20 cellular contexts compared by ENCODE assay signal in the genomic region with DNA sequence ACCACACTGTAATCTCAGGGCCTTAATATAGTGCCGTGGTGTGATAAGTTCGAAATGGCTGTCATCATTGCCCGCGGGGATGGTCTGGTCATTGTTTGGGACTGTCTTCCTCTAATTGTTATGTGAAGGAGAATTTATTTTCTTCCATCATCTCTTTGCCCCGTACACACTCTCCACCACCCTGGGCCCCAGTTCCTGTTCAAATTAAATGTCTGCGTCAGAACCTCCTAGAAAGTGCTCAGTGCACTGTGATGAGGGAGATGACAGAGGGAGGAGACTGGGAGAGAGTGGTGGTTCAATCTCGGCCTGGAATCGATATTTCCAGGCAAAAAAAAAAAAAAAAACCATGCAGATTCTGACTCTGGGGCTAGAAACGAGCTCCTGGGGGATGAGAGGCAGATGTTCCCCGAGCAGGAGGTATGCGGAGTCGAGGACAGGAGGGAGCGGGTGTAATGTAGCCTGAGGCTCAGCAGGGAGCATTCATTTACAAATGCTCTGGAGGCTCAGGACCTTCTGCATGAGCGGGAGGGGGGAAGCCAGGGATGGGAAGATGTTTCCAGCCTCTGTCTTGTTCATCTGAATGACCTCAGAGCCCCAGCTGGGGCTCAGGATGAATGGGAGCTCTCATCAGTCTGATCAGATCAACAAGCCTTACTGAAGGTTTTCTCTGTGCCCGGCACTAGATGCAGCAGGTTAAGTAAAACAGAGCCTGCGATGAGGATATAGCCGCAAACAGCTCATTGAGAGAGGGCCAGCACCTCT.
A peak's percentile ranks its signal among the peaks of the same experiment; 100 is the strongest.
DNase-seq lines count a peak whose midpoint lies in the region; ATAC-seq and TF ChIP-seq lines count a peak whose summit lies in the region.
"Had no signal": no experiment of that assay in that cellular context is flagged by ENCODE, and none has a peak within 500 bp of the region (broad histone marks: within the 10 kb centered on the region; RNA-seq: fewer than 3 reads in every experiment).

No MANE protein-coding gene starts in this region.

- no peaks in the 10 kb centered on the region for H3K27me3 ChIP-seq in GM23338 (ENCODE audit: insufficient read depth)
- H3K27me3 ChIP-seq in right cardiac atrium (ENCODE audit: control insufficient read depth, insufficient read depth): no peaks in the 10 kb centered on the region
- H3K27me3 ChIP-seq in MM.1S (replicated peaks; ENCODE audit: insufficient read depth, low read length): no peaks in the 10 kb centered on the region
- H3K27me3 ChIP-seq: brain microvascular endothelial cell, vagina had no signal

- H3K27ac Mint-ChIP-seq in GM23338: no peak overlapping the region
- H3K27ac Mint-ChIP-seq in neural crest cell (ENCODE audit: unreplicated experiment): peak overlapping the region; percentile 96
- H3K27ac Mint-ChIP-seq: stimulated activated naive CD8-positive, alpha-beta T cell treated with anti-CD3 and anti-CD28 coated beads, Interleukin-15, amount 100 ng/mL, for 72 hours had no signal

- WGBS in right cardiac atrium: 29% methylated on average over 17 of the region's 17 CpGs

- H3K9ac ChIP-seq in MM.1S (ENCODE audit: low read length): no peak overlapping the region

- H3K27me3 Mint-ChIP-seq in GM23338 (ENCODE audit: insufficient read depth, low read depth, poor library complexity) (peaks cover 4% of the 10 kb centered on the region), neural crest cell (ENCODE audit: low read depth) (peaks cover 53% of the 10 kb centered on the region)

- in situ Hi-C loops in GM13977 (cut with MboI; ENCODE audit: low pct_unique_long_range_greater_than_20kb, low sequenced_read_pairs, unreplicated experiment): no loop called here

- TF ChIP-seq CTCF in GM23338 (conservative IDR thresholded peaks at IDR 0.05; ENCODE audit: low read depth in 2 of 2) (no peak), neural crest cell (conservative IDR thresholded peaks at IDR 0.05) (no peak), MM.1S (IDR thresholded peaks at IDR 0.05; ENCODE audit: low read length) (no peak), GM13977 (IDR thresholded peaks at IDR 0.05; ENCODE audit: extremely low read depth, insufficient read depth, missing control alignments) (no peak)

- peaks cover 7% of the 10 kb centered on the region; the same call in 1 of the 2 replicates for H3K9me2 ChIP-seq in GM23338 (ENCODE audit: insufficient read depth)
- no peaks in the 10 kb centered on the region for H3K9me2 ChIP-seq in MM.1S (replicated peaks; ENCODE audit: insufficient read depth, low read length)

- H4K20me1 ChIP-seq in GM23338 (replicated peaks; ENCODE audit: insufficient read depth) (no peaks in the 10 kb centered on the region), MM.1S (ENCODE audit: insufficient read depth, low read length) (no peaks in the 10 kb centered on the region)

- intact Hi-C loops in right cardiac atrium (cut with DNase I): no loop called here

- H3K36me3 Mint-ChIP-seq in GM23338 (ENCODE audit: low read depth) (no peaks in the 10 kb centered on the region; the same call in 2 of the 3 replicates), neural crest cell (ENCODE audit: low read depth) (no peaks in the 10 kb centered on the region)
- H3K36me3 Mint-ChIP-seq: naive thymus-derived CD4-positive, alpha-beta T cell had no signal

- peaks cover 3% of the 10 kb centered on the region; the same call in 1 of the 3 replicates for H3K9me3 Mint-ChIP-seq in GM23338
- no peaks in the 10 kb centered on the region for H3K9me3 Mint-ChIP-seq in neural crest cell

- H3F3A ChIP-seq in GM23338 (replicated peaks; ENCODE audit: low read depth) (no peaks in the 10 kb centered on the region), MM.1S (ENCODE audit: insufficient read depth, low read length) (no peaks in the 10 kb centered on the region)

- H3K79me2 ChIP-seq in GM23338 (replicated peaks; ENCODE audit: insufficient read depth) (no peaks in the 10 kb centered on the region), MM.1S (ENCODE audit: low read length) (no peaks in the 10 kb centered on the region)

- DNase-seq in GM23338 (ENCODE audit: low spot score) (peak; percentile 77), amygdala (lab: John Stamatoyannopoulos, UW) (peak in 53 of 56 donors; percentile 12 to 94 (median 68)), right cardiac atrium (no peak), neural crest cell (ENCODE audit: low read depth, low spot score) (peak; percentile 1), MM.1S (no peak), GM13977 (ENCODE audit: low spot score) (no peak), NAMALWA (ENCODE audit: low spot score) (no peak)
- DNase-seq: activated CD4-positive, alpha-beta T cell treated with anti-CD3 and anti-CD28 coated beads for 4 hours; activated naive CD4-positive, alpha-beta T cell treated with anti-CD3 and anti-CD28 coated beads, Interleukin-2, amount 50 U/mL, for 16 hours; brain microvascular endothelial cell; EL; esophagus squamous epithelium; lower lobe of right lung; naive thymus-derived CD4-positive, alpha-beta T cell; NCI-H446; SIG-M5; stimulated activated CD4-positive, alpha-beta T cell treated with anti-CD3 and anti-CD28 coated beads, Interleukin-15, amount 100 ng/mL, for 24 hours; stimulated activated naive CD8-positive, alpha-beta T cell treated with anti-CD3 and anti-CD28 coated beads, Interleukin-15, amount 100 ng/mL, for 72 hours had no signal

- no peak overlapping the region for H3K27ac ChIP-seq in GM23338 (ENCODE audit: low read depth)
- peak overlapping the region; percentile 56 for H3K27ac ChIP-seq in right cardiac atrium (ENCODE audit: low read length)
- no peak overlapping the region for H3K27ac ChIP-seq in MM.1S (ENCODE audit: low read length)
- H3K27ac ChIP-seq: brain microvascular endothelial cell, esophagus squamous epithelium, lower lobe of right lung, vagina had no signal

- H3K9me3 ChIP-seq in right cardiac atrium (ENCODE audit: control insufficient read depth, low read length) (no peaks in the 10 kb centered on the region), MM.1S (replicated peaks; ENCODE audit: insufficient read depth, low read length) (no peaks in the 10 kb centered on the region)
- H3K9me3 ChIP-seq: esophagus squamous epithelium, lower lobe of right lung, vagina had no signal

- H3K4me2 ChIP-seq in GM23338 (peak overlapping the region; percentile 72), MM.1S (ENCODE audit: low read depth, low read length) (no peak overlapping the region)

- H3K4me3 ChIP-seq in GM23338 (0 out of 2 replicates have a peak overlapping the region, but pooled peaks have one; percentile 37), right cardiac atrium (ENCODE audit: low read length) (no peak overlapping the region), MM.1S (ENCODE audit: low read length) (no peak overlapping the region)
- H3K4me3 ChIP-seq: esophagus squamous epithelium, lower lobe of right lung, vagina had no signal

- peak; percentile 92 for ATAC-seq in GM23338
- ATAC-seq in right cardiac atrium: peak in 1 of 2 donors; percentile 30
- ATAC-seq in HG03139 (IDR thresholded peaks at IDR 0.05; ENCODE audit: unreplicated experiment): no peak
- ATAC-seq: lower lobe of right lung; naive thymus-derived CD4-positive, alpha-beta T cell; stimulated activated naive CD8-positive, alpha-beta T cell treated with anti-CD3 and anti-CD28 coated beads, Interleukin-15, amount 100 ng/mL, for 72 hours had no signal

- H3K4me3 Mint-ChIP-seq in GM23338 (peak overlapping the region; percentile 10; the same call in 2 of the 3 replicates), neural crest cell (no peak overlapping the region)
- H3K4me3 Mint-ChIP-seq: naive thymus-derived CD4-positive, alpha-beta T cell; stimulated activated naive CD8-positive, alpha-beta T cell treated with anti-CD3 and anti-CD28 coated beads, Interleukin-15, amount 100 ng/mL, for 72 hours had no signal

- H3K4me1 Mint-ChIP-seq in GM23338: peaks cover 36% of the 10 kb centered on the region
- H3K4me1 Mint-ChIP-seq in neural crest cell: peaks cover 10% of the 10 kb centered on the region
- H3K4me1 Mint-ChIP-seq: naive thymus-derived CD4-positive, alpha-beta T cell; stimulated activated naive CD8-positive, alpha-beta T cell treated with anti-CD3 and anti-CD28 coated beads, Interleukin-15, amount 100 ng/mL, for 72 hours had no signal

- H3K4me1 ChIP-seq in GM23338 (ENCODE audit: insufficient read depth): peaks cover 31% of the 10 kb centered on the region
- H3K4me1 ChIP-seq in right cardiac atrium (ENCODE audit: control insufficient read depth, insufficient read depth, low read length): peaks cover 1% of the 10 kb centered on the region
- H3K4me1 ChIP-seq in MM.1S (ENCODE audit: low read length): no peaks in the 10 kb centered on the region
- H3K4me1 ChIP-seq: esophagus squamous epithelium, lower lobe of right lung, vagina had no signal

- H3K36me3 ChIP-seq in GM23338 (ENCODE audit: insufficient read depth): no peaks in the 10 kb centered on the region
- H3K36me3 ChIP-seq in MM.1S (replicated peaks; ENCODE audit: insufficient read depth, low read length): no peaks in the 10 kb centered on the region
- H3K36me3 ChIP-seq: brain microvascular endothelial cell, esophagus squamous epithelium, lower lobe of right lung, vagina had no signal

- peak overlapping the region; percentile 88; the same call in 1 of the 2 replicates for H2AFZ ChIP-seq in GM23338
- H2AFZ ChIP-seq in MM.1S (ENCODE audit: low read length): no peak overlapping the region

Comparison
In these comparisons a context has a peak if more than half of its experiments do, and no peak if none do; other contexts are left out.
1. DNase-seq: peak in GM23338 (single experiment), amygdala (53 of 56) and neural crest cell (single experiment); none in right cardiac atrium (0 of 3), MM.1S (single experiment), GM13977 (single experiment) and NAMALWA (single experiment).